12 cellular contexts compared by ENCODE assay signal in genomic region chr4:88614058-88614457, GRCh38. TPM values are rescaled to one million over a fixed set of nuclear protein-coding genes. Genes with fewer than 3 reads are reported as not detected.
A peak's percentile ranks its signal among the peaks of the same experiment; 100 is the strongest.
DNase-seq lines count a peak whose midpoint lies in the region; ATAC-seq and TF ChIP-seq lines count a peak whose summit lies in the region.
"Had no signal": no experiment of that assay in that cellular context is flagged by ENCODE, and none has a peak within 500 bp of the region (broad histone marks: within the 10 kb centered on the region; RNA-seq: fewer than 3 reads in every experiment).

No MANE protein-coding gene starts in this region.

- TF ChIP-seq POLR2A in esophagus squamous epithelium (IDR thresholded peaks at IDR 0.05) (no peak), spleen (IDR thresholded peaks at IDR 0.05) (no peak)

- H3K4me3 ChIP-seq in Loucy (ENCODE audit: low read length, poor library complexity, severe bottlenecking) (no peak overlapping the region), esophagus squamous epithelium (no peak overlapping the region), spleen (no peak overlapping the region)
- H3K4me3 ChIP-seq: upper lobe of left lung had no signal

- peaks cover 85% of the 10 kb centered on the region for H3K4me1 Mint-ChIP-seq in activated T-cell treated with anti-CD3 and anti-CD28 coated beads, Interleukin-2, amount 50 U/mL, for 24 hours (ENCODE audit: low read depth)

- no peak for DNase-seq in activated T-cell treated with anti-CD3 and anti-CD28 coated beads, Interleukin-2, amount 50 U/mL, for 24 hours
- no peak for DNase-seq in activated T-cell treated with anti-CD3 and anti-CD28 coated beads, Interleukin-2, amount 50 U/mL, for 48 hours
- DNase-seq in esophagus squamous epithelium (lab: John Stamatoyannopoulos, UW) (no peak), spleen (no peak), HPDE6-E6E7 (ENCODE audit: extremely low spot score) (no peak)
- DNase-seq in activated effector memory CD4-positive, alpha-beta T cell treated with anti-CD3 and anti-CD28 coated beads, Interleukin-2, amount 50 U/mL, for 16 hours = no peak
- DNase-seq: amygdala, occipital lobe, upper lobe of left lung had no signal

- H3K9me2 ChIP-seq in Loucy (replicated peaks; ENCODE audit: low read depth, low read length) = no peaks in the 10 kb centered on the region

- intact Hi-C loops in esophagus squamous epithelium (cut with DNase I) (no loop called here), spleen (cut with DNase I; ENCODE audit: low total_unique reads) (no loop called here)

- H3K9ac ChIP-seq in Loucy (ENCODE audit: low read depth, low read length, poor library complexity, severe bottlenecking) = no peak overlapping the region

- peak overlapping the region; percentile 84 for H3K27ac Mint-ChIP-seq in activated T-cell treated with anti-CD3 and anti-CD28 coated beads, Interleukin-2, amount 50 U/mL, for 24 hours

- no peaks in the 10 kb centered on the region; the same call in 1 of the 2 replicates for H3K79me2 ChIP-seq in Loucy (ENCODE audit: insufficient read depth, low read length)

- peaks cover 20% of the 10 kb centered on the region for H3K36me3 Mint-ChIP-seq in activated T-cell treated with anti-CD3 and anti-CD28 coated beads, Interleukin-2, amount 50 U/mL, for 24 hours (ENCODE audit: low read depth)
- H3K36me3 Mint-ChIP-seq: WTC11 had no signal

- H3K36me3 ChIP-seq in Loucy (ENCODE audit: insufficient read depth, low read length) (no peaks in the 10 kb centered on the region), esophagus squamous epithelium (peaks cover 0 to 3% (median 0%) of the 10 kb centered on the region in 3 donors), spleen (peaks cover 0 to 36% (median 0%) of the 10 kb centered on the region in 6 donors)

- no peaks in the 10 kb centered on the region for H3K9me3 Mint-ChIP-seq in activated T-cell treated with anti-CD3 and anti-CD28 coated beads, Interleukin-2, amount 50 U/mL, for 24 hours
- H3K9me3 Mint-ChIP-seq: WTC11 had no signal

- H3K4me1 ChIP-seq in Loucy (ENCODE audit: insufficient read depth, low read length, poor library complexity, severe bottlenecking) (peaks cover 39% of the 10 kb centered on the region), esophagus squamous epithelium (peaks cover 30 to 66% (median 51%) of the 10 kb centered on the region in 3 donors), spleen (peaks cover 17 to 77% (median 50%) of the 10 kb centered on the region in 6 donors)

- H3K27me3 Mint-ChIP-seq in activated T-cell treated with anti-CD3 and anti-CD28 coated beads, Interleukin-2, amount 50 U/mL, for 24 hours = no peaks in the 10 kb centered on the region

- H4K20me1 ChIP-seq in Loucy (ENCODE audit: insufficient read depth, low read length, poor library complexity, severe bottlenecking) = peaks cover 15% of the 10 kb centered on the region

- ATAC-seq in GM19328 (IDR thresholded peaks at IDR 0.05; ENCODE audit: unreplicated experiment) = no peak

- H3K27me3 ChIP-seq in Loucy (ENCODE audit: insufficient read depth, low read length, poor library complexity, severe bottlenecking) = no peaks in the 10 kb centered on the region
- H3K27me3 ChIP-seq in esophagus squamous epithelium = no peaks in the 10 kb centered on the region
- no peaks in the 10 kb centered on the region for H3K27me3 ChIP-seq in spleen (replicated peaks in 1 of 7)
- H3K27me3 ChIP-seq: upper lobe of left lung had no signal

- no peaks in the 10 kb centered on the region for H3F3A ChIP-seq in Loucy (ENCODE audit: low read depth)

- no peak for TF ChIP-seq CTCF in Loucy (conservative IDR thresholded peaks at IDR 0.05; ENCODE audit: low read length)
- TF ChIP-seq CTCF in esophagus squamous epithelium (IDR thresholded peaks at IDR 0.05) = no peak
- no peak for TF ChIP-seq CTCF in spleen (IDR thresholded peaks at IDR 0.05 in 8 of 11, conservative IDR thresholded peaks at IDR 0.05 in 3 of 11)

- H3K27ac ChIP-seq in esophagus squamous epithelium (peak overlapping the region in 3 of 4 donors; percentile 75 to 85 (median 82)), spleen (peak overlapping the region in 7 of 8 donors; percentile 45 to 82 (median 71))

- H3K9me3 ChIP-seq in Loucy (ENCODE audit: insufficient read depth, low read depth, low read length) (no peaks in the 10 kb centered on the region), esophagus squamous epithelium (no peaks in the 10 kb centered on the region), spleen (no peaks in the 10 kb centered on the region)
- H3K9me3 ChIP-seq: upper lobe of left lung had no signal

- 88 to 90% methylated on average over 1 of the region's 1 CpG for WGBS in esophagus squamous epithelium, 2 donors
- 80 to 93% (median 91%) methylated on average over 1 of the region's 1 CpG for WGBS in spleen, 5 donors

- no peak overlapping the region for H2AFZ ChIP-seq in Loucy (ENCODE audit: low read length)

- no peak overlapping the region for H3K4me3 Mint-ChIP-seq in activated T-cell treated with anti-CD3 and anti-CD28 coated beads, Interleukin-2, amount 50 U/mL, for 24 hours
- H3K4me3 Mint-ChIP-seq: WTC11 had no signal

- peak overlapping the region; percentile 60 for H3K4me2 ChIP-seq in Loucy (ENCODE audit: low read depth, low read length, poor library complexity, severe bottlenecking)

RNA-seq across cellular contexts. Expression of gene HERC3, which starts 21.8 kb away (rescaled TPM):
- total RNA-seq in esophagus squamous epithelium (10 to 100 TPM; 19.1 to 41.1 (median 30.8) TPM), spleen (10 to 100 TPM; 51.3 to 73.5 (median 69.5) TPM)
- 1 to 10 TPM; 4.4 to 8.5 (median 5.8) TPM for polyA plus RNA-seq in spleen
